7 cellular contexts compared by ENCODE assay signal in the genomic region with DNA sequence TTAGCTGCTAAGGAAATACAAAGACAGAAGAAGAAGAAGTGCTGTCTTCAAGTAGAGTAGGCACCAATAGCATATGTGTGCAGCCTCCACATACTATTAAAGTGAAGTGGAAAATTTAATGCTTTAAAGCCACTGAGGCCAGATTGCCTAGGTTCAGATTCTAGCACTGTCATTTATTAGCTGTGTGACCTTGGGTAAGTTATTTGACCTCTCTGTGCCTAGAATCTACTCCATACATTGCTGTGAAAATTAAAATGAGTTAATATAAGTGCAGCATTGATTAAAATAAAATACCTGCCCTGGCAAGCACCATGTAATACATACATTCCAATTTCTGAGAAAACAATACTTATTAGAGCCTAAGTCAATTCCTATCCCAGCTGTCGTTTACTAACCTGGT.
"Had no signal": no experiment of that assay in that cellular context is flagged by ENCODE, and none has a peak within 500 bp of the region (broad histone marks: within the 10 kb centered on the region; RNA-seq: fewer than 3 reads in every experiment).

No MANE protein-coding gene starts in this region.

- FAIRE-seq: H54 had no signal

- H3K27ac ChIP-seq: GM23248, KMS-11 had no signal

- H3K4me2 ChIP-seq: KMS-11 had no signal

- H2AFZ ChIP-seq: GM23248 had no signal

- H3K9ac ChIP-seq: GM23248, KMS-11 had no signal

- DNase-seq: Karpas-422, KBM-7 had no signal

- H3K9me3 Mint-ChIP-seq: H9, HFFc6 had no signal

- H3K4me3 Mint-ChIP-seq: H9 had no signal

- H3K4me3 ChIP-seq: GM23248 had no signal
